8 cellular contexts compared by ENCODE assay signal in the genomic region with DNA sequence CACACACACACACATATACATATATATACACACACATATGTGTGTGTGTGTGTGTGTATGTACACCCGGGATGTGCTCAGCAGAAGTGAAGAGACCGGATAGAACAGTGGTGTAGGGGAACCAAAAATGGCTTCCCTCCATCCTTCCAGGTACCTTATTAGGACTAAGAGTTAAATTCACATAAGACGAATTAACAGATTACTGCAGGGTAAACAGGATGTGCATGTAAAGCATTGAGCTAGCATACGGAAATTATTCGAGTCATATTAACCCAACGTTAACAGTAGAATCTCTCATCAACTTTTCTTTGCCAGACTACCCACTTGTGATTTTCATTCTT. TPM values are rescaled to one million over a fixed set of nuclear protein-coding genes. Genes with fewer than 3 reads are reported as not detected.
DNase-seq lines count a peak whose midpoint lies in the region; ATAC-seq and TF ChIP-seq lines count a peak whose summit lies in the region.

No MANE protein-coding gene starts in this region.

- TF ChIP-seq CTCF in cardiac fibroblast (IDR thresholded peaks at IDR 0.05; ENCODE audit: low read depth, low read length): no peak
- TF ChIP-seq CTCF in mucosa of descending colon (IDR thresholded peaks at IDR 0.05): no peak

- intact Hi-C loops in mucosa of descending colon (cut with DNase I, micrococcal nuclease): no loop called here

- peaks cover 19% of the 10 kb centered on the region for H4K20me1 ChIP-seq in BLaER1

- H3K4me3 ChIP-seq in BLaER1 (peak overlapping the region; percentile 81), HUES64 (ENCODE audit: low read length) (peak overlapping the region; percentile 88), cardiac fibroblast (replicated peaks in 1 of 2; ENCODE audit: low read depth in 2 of 2, low read length in 2 of 2) (peak overlapping the region; percentile 65 to 94), mucosa of descending colon (peak overlapping the region; percentile 82)

- peaks cover 39% of the 10 kb centered on the region for H3K4me1 ChIP-seq in BLaER1
- peaks cover 13% of the 10 kb centered on the region for H3K4me1 ChIP-seq in HUES64 (ENCODE audit: insufficient read depth, low read length)
- peaks cover 22% of the 10 kb centered on the region for H3K4me1 ChIP-seq in mucosa of descending colon (ENCODE audit: low read depth)

- no peak for ATAC-seq in mucosa of descending colon
- ATAC-seq in GM21423 (IDR thresholded peaks at IDR 0.05; ENCODE audit: unreplicated experiment): no peak
- ATAC-seq in GM21717 (IDR thresholded peaks at IDR 0.05; ENCODE audit: unreplicated experiment): no peak
- ATAC-seq in left lobe of liver: no peak

- H3K27ac ChIP-seq in BLaER1: peak overlapping the region; percentile 84
- no peak overlapping the region for H3K27ac ChIP-seq in HUES64 (ENCODE audit: low read depth, low read length)

- peak overlapping the region; percentile 78 for H3K4me2 ChIP-seq in BLaER1

- H3K36me3 ChIP-seq in BLaER1: peaks cover 56% of the 10 kb centered on the region
- peaks cover 68% of the 10 kb centered on the region for H3K36me3 ChIP-seq in HUES64 (ENCODE audit: insufficient read depth, low read length)
- no peaks in the 10 kb centered on the region for H3K36me3 ChIP-seq in mucosa of descending colon (ENCODE audit: low read depth)

- H3K27me3 ChIP-seq in BLaER1: no peaks in the 10 kb centered on the region
- no peaks in the 10 kb centered on the region for H3K27me3 ChIP-seq in HUES64 (ENCODE audit: insufficient read depth, low read length)

- WGBS in HUES64: 9% methylated on average over 6 of the region's 6 CpGs

- H3K9me3 ChIP-seq in BLaER1: no peaks in the 10 kb centered on the region
- H3K9me3 ChIP-seq in HUES64 (ENCODE audit: insufficient read depth, low read depth, low read length): no peaks in the 10 kb centered on the region
- H3K9me3 ChIP-seq in mucosa of descending colon: no peaks in the 10 kb centered on the region

- H3K9ac ChIP-seq in BLaER1: peak overlapping the region; percentile 82
- H3K9ac ChIP-seq in HUES64 (ENCODE audit: low read depth, low read length): peak overlapping the region; percentile 94

- DNase-seq in cardiac fibroblast (ENCODE audit: low read depth in 2 of 2) (peak in 1 of 2 donors; percentile 13), mucosa of descending colon (no peak), HK-2 (ENCODE audit: unreplicated experiment) (no peak), left lobe of liver (ENCODE audit: low spot score) (no peak)

RNA-seq across cellular contexts. Expression of a gene that starts 0.7 kb away (rescaled TPM):
- 49.2 TPM for polyA plus RNA-seq in HUES64 (2013, experiment 1 of 2)
- 50.8 TPM for polyA plus RNA-seq in HUES64 (2013, experiment 2 of 2)
- total RNA-seq in mucosa of descending colon (10 to 100 TPM; 23.0 to 27.3 (median 25.2) TPM), left lobe of liver (17.2 TPM)

RNA-seq across cellular contexts. Expression of a gene that starts 1.1 kb away (rescaled TPM):
- 61.8 TPM for polyA plus RNA-seq in HUES64 (2013, experiment 1 of 2)
- 68.8 TPM for polyA plus RNA-seq in HUES64 (2013, experiment 2 of 2)
- total RNA-seq in mucosa of descending colon (10 to 100 TPM in 2 of 3 donors, 1 to 10 TPM in 1; 7.9 to 24.8 (median 11.2) TPM), left lobe of liver (1.6 TPM)

RNA-seq across cellular contexts. Expression of a gene that starts 19.0 kb away (rescaled TPM):
- not detected for polyA plus RNA-seq in HUES64 (2013, experiment 1 of 2)
- not detected for polyA plus RNA-seq in HUES64 (2013, experiment 2 of 2)
- total RNA-seq in mucosa of descending colon (1 to 10 TPM in 1 of 3 donors, under 1 TPM in 2; 0.61 to 1.0 (median 0.77) TPM), left lobe of liver (0.93 TPM)

RNA-seq across cellular contexts. Expression of a gene that starts 34.3 kb away (rescaled TPM):
- 19.7 TPM for polyA plus RNA-seq in HUES64 (2013, experiment 1 of 2)
- 27.8 TPM for polyA plus RNA-seq in HUES64 (2013, experiment 2 of 2)
- 10 to 100 TPM; 27.5 to 49.5 (median 31.5) TPM for total RNA-seq in mucosa of descending colon
- 53.6 TPM for total RNA-seq in left lobe of liver
